In genomic region chr2:95345066-95345414, GRCh38 we compare ENCODE assay signal across 7 cellular contexts. TPM values are rescaled to one million over a fixed set of nuclear protein-coding genes. Genes with fewer than 3 reads are reported as not detected.
DNase-seq lines count a peak whose midpoint lies in the region; ATAC-seq and TF ChIP-seq lines count a peak whose summit lies in the region.

No MANE protein-coding gene starts in this region.

- peak overlapping the region; percentile 48 to 62 for H3K4me3 ChIP-seq in HCT116 (replicated peaks in 1 of 2; ENCODE audit: low read depth in 1 of 2, low read length in 2 of 2)
- peak overlapping the region; percentile 94 for H3K4me3 ChIP-seq in WERI-Rb-1 (ENCODE audit: low read depth, low read length)
- H3K4me3 ChIP-seq in right atrium auricular region = peak overlapping the region; percentile 63 to 66
- peak overlapping the region; percentile 66 for H3K4me3 ChIP-seq in smooth muscle cell

- H3K9me2 ChIP-seq in HCT116 (ENCODE audit: insufficient read depth) = no peaks in the 10 kb centered on the region

- RAD21 ChIA-PET in HCT116 (lab: Charles Lee; ENCODE audit: low non-redundant PET in 1 of 2, low total read pairs in 2 of 2, uncharacterized antibody in 2 of 2, unreplicated experiment in 2 of 2) = no interaction called here

- intact Hi-C loops in HCT116 (cut with micrococcal nuclease) = loop anchor here (1.0 kb wide), 1 partner anchor 384 kb away; no protein-coding TSS in a partner anchor

- no peaks in the 10 kb centered on the region for H3K9me3 ChIP-seq in HCT116 (ENCODE audit: control insufficient read depth in 1 of 2, insufficient read depth in 1 of 2, low read depth in 1 of 2, low read length in 2 of 2)
- H3K9me3 ChIP-seq in WERI-Rb-1 (ENCODE audit: severe bottlenecking) = no peaks in the 10 kb centered on the region
- H3K9me3 ChIP-seq in right atrium auricular region = no peaks in the 10 kb centered on the region
- H3K9me3 ChIP-seq in smooth muscle cell (replicated peaks; ENCODE audit: low read depth) = no peaks in the 10 kb centered on the region

- H3K4me2 ChIP-seq in HCT116 (ENCODE audit: low read length) (peak overlapping the region; percentile 97), smooth muscle cell (peak overlapping the region; percentile 77)

- H3K27ac ChIP-seq in HCT116 (ENCODE audit: low read depth, low read length) = no peak overlapping the region
- no peak overlapping the region for H3K27ac ChIP-seq in WERI-Rb-1
- peak overlapping the region; percentile 72 to 86 for H3K27ac ChIP-seq in right atrium auricular region
- no peak overlapping the region for H3K27ac ChIP-seq in smooth muscle cell (ENCODE audit: low read depth)

- peak overlapping the region; percentile 93 for H2AFZ ChIP-seq in HCT116 (ENCODE audit: low read depth, low read length, poor library complexity, severe bottlenecking)
- no peak overlapping the region for H2AFZ ChIP-seq in smooth muscle cell (ENCODE audit: low read depth)

- BruUV-seq in HCT116 (replicated peaks; lab: Mats Ljungman, UMichigan) = no TSS peak

- POLR2A ChIA-PET in HCT116 (lab: Charles Lee) (interaction anchor here (1.4 kb wide), 1 partner anchor 12 kb away, joined by 5 read pairs; no protein-coding TSS in a partner anchor), GM10248 (lab: Yijun Ruan, JAX) (no interaction called here)

- TF ChIP-seq CTCF in HCT116 (IDR thresholded peaks at IDR 0.05 in 2 of 3, conservative IDR thresholded peaks at IDR 0.05 in 1 of 3; ENCODE audit: borderline replicate concordance in 1 of 3, insufficient read depth in 1 of 3, low read depth in 2 of 3, low read length in 2 of 3) = no peak
- no peak for TF ChIP-seq CTCF in WERI-Rb-1 (IDR thresholded peaks at IDR 0.05; ENCODE audit: low read depth, low read length)
- TF ChIP-seq CTCF in right atrium auricular region (IDR thresholded peaks at IDR 0.05) = no peak
- TF ChIP-seq CTCF in smooth muscle cell (IDR thresholded peaks at IDR 0.05; ENCODE audit: borderline replicate concordance, insufficient read depth, poor library complexity, severe bottlenecking) = no peak
- no peak for TF ChIP-seq CTCF in GM10248 (IDR thresholded peaks at IDR 0.05; ENCODE audit: control extremely low read depth, extremely low read depth, low read depth, missing control alignments)

- H3K27me3 ChIP-seq in HCT116 (ENCODE audit: insufficient read depth, low read length) = no peaks in the 10 kb centered on the region
- peaks cover 3% of the 10 kb centered on the region for H3K27me3 ChIP-seq in WERI-Rb-1 (ENCODE audit: insufficient read depth, low read depth, severe bottlenecking)
- H3K27me3 ChIP-seq in right atrium auricular region = no peaks in the 10 kb centered on the region
- H3K27me3 ChIP-seq in smooth muscle cell (ENCODE audit: low read depth) = peaks cover 52% of the 10 kb centered on the region

- 37% methylated on average over 15 of the region's 15 CpGs for WGBS in smooth muscle cell (ENCODE audit: low lambda C conversion rate)

- DNase-seq in HCT116 (ENCODE audit: low read depth, low spot score) (no peak), WERI-Rb-1 (no peak), right atrium auricular region (ENCODE audit: low spot score) (no peak), smooth muscle cell (lab: John Stamatoyannopoulos, UW; ENCODE audit: unreplicated experiment) (no peak), NCI-H446 (lab: John Stamatoyannopoulos, UW) (no peak), GM10248 (ENCODE audit: extremely low spot score) (no peak)
- DNase-seq in stimulated activated CD8-positive, alpha-beta memory T cell treated with anti-CD3 and anti-CD28 coated beads, Interleukin-4, amount 100 ng/mL, for 48 hours = no peak

- H3F3A ChIP-seq in smooth muscle cell (ENCODE audit: low read depth) = no peaks in the 10 kb centered on the region

- CTCF ChIA-PET in HCT116 (lab: Charles Lee) (interaction anchor here (0.7 to 2.1 kb wide), 16 partner anchors 8 to 383 kb away, joined by 3 to 29 read pairs (median 4); partner anchors contain the start of gene FAHD2A), GM10248 (lab: Yijun Ruan, JAX) (interaction anchor here (0.6 to 3.4 kb wide), 16 partner anchors 9 to 378 kb away, joined by 3 to 27 read pairs (median 7); partner anchors contain the start of gene FAHD2A)

- H3K36me3 ChIP-seq in HCT116 (ENCODE audit: control insufficient read depth in 1 of 2, insufficient read depth in 2 of 2, low read length in 2 of 2) = no peaks in the 10 kb centered on the region
- no peaks in the 10 kb centered on the region for H3K36me3 ChIP-seq in WERI-Rb-1
- H3K36me3 ChIP-seq in right atrium auricular region = no peaks in the 10 kb centered on the region
- no peaks in the 10 kb centered on the region for H3K36me3 ChIP-seq in smooth muscle cell (ENCODE audit: low read depth)

- peak overlapping the region; percentile 60; the same call in 1 of the 2 replicates for H3K9ac ChIP-seq in HCT116 (ENCODE audit: low read length)
- H3K9ac ChIP-seq in smooth muscle cell (ENCODE audit: low read depth) = no peak overlapping the region

- H4K20me1 ChIP-seq in HCT116 (ENCODE audit: insufficient read depth) (no peaks in the 10 kb centered on the region), smooth muscle cell (ENCODE audit: low read depth) (no peaks in the 10 kb centered on the region)

- TF ChIP-seq POLR2A in HCT116 (IDR thresholded peaks at IDR 0.05; ENCODE audit: borderline replicate concordance, extremely low read depth, insufficient read depth, insufficient read length) = no peak

- H3K4me1 ChIP-seq in HCT116 (ENCODE audit: control insufficient read depth in 1 of 2, insufficient read depth in 2 of 2, low read length in 2 of 2) (peaks cover 0 to 26% of the 10 kb centered on the region in 2 experiments; a peak in 3 of 4 replicates), right atrium auricular region (peaks cover 0 to 27% of the 10 kb centered on the region in 2 donors), smooth muscle cell (ENCODE audit: low read depth) (no peaks in the 10 kb centered on the region)

- no peak for ATAC-seq in HCT116

- H3K79me2 ChIP-seq in HCT116 (ENCODE audit: insufficient read depth, low read length) (no peaks in the 10 kb centered on the region), smooth muscle cell (ENCODE audit: low read depth) (no peaks in the 10 kb centered on the region)

- TF ChIP-seq RAD21 in HCT116 (IDR thresholded peaks at IDR 0.05; ENCODE audit: low read depth) = no peak

TF ChIP-seq in HCT116, 20 proteins besides CTCF, POLR2A, EP300 and RAD21:
- TF ChIP-seq CEBPB (IDR thresholded peaks at IDR 0.05; ENCODE audit: low read depth) = no peak
- TF ChIP-seq JUND (IDR thresholded peaks at IDR 0.05) = no peak
- no peak for TF ChIP-seq YY1 (IDR thresholded peaks at IDR 0.05; ENCODE audit: extremely low read depth, insufficient replicate concordance, low read depth, low read length)
- TF ChIP-seq, protein P1, sequence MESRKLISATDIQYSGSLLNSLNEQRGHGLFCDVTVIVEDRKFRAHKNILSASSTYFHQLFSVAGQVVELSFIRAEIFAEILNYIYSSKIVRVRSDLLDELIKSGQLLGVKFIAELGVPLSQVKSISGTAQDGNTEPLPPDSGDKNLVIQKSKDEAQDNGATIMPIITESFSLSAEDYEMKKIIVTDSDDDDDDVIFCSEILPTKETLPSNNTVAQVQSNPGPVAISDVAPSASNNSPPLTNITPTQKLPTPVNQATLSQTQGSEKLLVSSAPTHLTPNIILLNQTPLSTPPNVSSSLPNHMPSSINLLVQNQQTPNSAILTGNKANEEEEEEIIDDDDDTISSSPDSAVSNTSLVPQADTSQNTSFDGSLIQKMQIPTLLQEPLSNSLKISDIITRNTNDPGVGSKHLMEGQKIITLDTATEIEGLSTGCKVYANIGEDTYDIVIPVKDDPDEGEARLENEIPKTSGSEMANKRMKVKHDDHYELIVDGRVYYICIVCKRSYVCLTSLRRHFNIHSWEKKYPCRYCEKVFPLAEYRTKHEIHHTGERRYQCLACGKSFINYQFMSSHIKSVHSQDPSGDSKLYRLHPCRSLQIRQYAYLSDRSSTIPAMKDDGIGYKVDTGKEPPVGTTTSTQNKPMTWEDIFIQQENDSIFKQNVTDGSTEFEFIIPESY (IDR thresholded peaks at IDR 0.05; ENCODE audit: extremely low read depth, insufficient replicate concordance, low read length) = no peak

RNA-seq across cellular contexts. Expression of gene KCNIP3, which starts 47.9 kb away (rescaled TPM):
- total RNA-seq in HCT116 (2021; ENCODE audit: unreplicated experiment) (3.1 TPM), right atrium auricular region (1 to 10 TPM; 4.0 to 5.9 TPM), smooth muscle cell (1.1 and 2.0 TPM in 2 replicates)
- 1.8 and 2.0 TPM in 2 replicates for polyA plus RNA-seq in HCT116 (2012)
- 7.6 TPM in 2 replicates for polyA plus RNA-seq in smooth muscle cell

RNA-seq across cellular contexts. Expression of gene FAHD2A, which starts 57.5 kb away (rescaled TPM):
- total RNA-seq in HCT116 (2021; ENCODE audit: unreplicated experiment) (25.4 TPM), right atrium auricular region (10 to 100 TPM; 19.9 to 27.5 TPM), smooth muscle cell (28.0 and 32.2 TPM in 2 replicates)
- 31.9 and 32.0 TPM in 2 replicates for polyA plus RNA-seq in HCT116 (2012)
- 40.3 and 44.6 TPM in 2 replicates for polyA plus RNA-seq in smooth muscle cell

Comparison
In these comparisons a context has a peak if more than half of its experiments do, and no peak if none do; other contexts are left out.
1. H3K27ac ChIP-seq: peak in right atrium auricular region (2 of 2); none in HCT116 (single experiment), WERI-Rb-1 (single experiment) and smooth muscle cell (single experiment).
2. Peak in every context shown above with its lines, with median percentiles within 50 percentile points of each other: H3K4me3 ChIP-seq.